ENCODE assay signal across 7 cellular contexts in the genomic region with DNA sequence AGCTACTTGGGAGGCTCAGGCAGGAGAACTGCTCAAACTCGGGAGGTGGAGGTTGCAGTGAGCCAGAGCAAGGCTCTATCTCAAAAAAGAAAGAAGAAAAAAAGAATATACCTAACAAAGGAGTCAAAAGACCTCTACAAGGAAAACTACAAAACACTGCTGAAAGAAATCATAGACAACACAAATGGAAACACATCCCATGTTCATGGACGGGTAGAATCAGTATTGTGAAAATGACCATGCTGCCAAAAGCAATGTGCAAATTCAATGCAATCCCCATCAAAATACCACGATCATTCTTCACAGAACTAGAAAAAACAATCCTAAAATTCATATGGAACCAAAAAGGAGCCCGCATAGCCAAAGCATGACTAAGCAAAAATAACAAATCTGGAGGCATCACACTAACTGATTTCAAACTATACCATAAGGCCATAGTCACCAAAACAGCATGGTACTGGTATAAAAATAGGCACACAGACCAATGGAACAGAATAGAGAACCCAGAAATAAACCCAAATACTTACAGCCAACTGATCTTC. TPM values are rescaled to one million over a fixed set of nuclear protein-coding genes. Genes with fewer than 3 reads are reported as not detected.
A peak's percentile ranks its signal among the peaks of the same experiment; 100 is the strongest.
DNase-seq lines count a peak whose midpoint lies in the region; ATAC-seq and TF ChIP-seq lines count a peak whose summit lies in the region.
"Not testable (repeated sequence)": the region's sequence is repeated elsewhere in the genome, so short reads cannot be mapped to it uniquely, and the experiment has no call there.

No MANE protein-coding gene starts in this region.

- H3K4ac ChIP-seq in trophoblast cell (ENCODE audit: low read depth, low read length): peak overlapping the region; percentile 75

- not testable (repeated sequence) for H2BK12ac ChIP-seq in trophoblast cell (ENCODE audit: low read length)

- H2AK5ac ChIP-seq in trophoblast cell (ENCODE audit: low read length): not testable (repeated sequence)

- H3K23ac ChIP-seq in trophoblast cell (ENCODE audit: low read length): not testable (repeated sequence)

- not testable (repeated sequence) for H2BK5ac ChIP-seq in trophoblast cell (ENCODE audit: low read depth, low read length, poor library complexity)

- not testable (repeated sequence) for H3K79me1 ChIP-seq in trophoblast cell (ENCODE audit: low read length)

- H3K79me2 ChIP-seq in trophoblast cell (ENCODE audit: control insufficient read depth, insufficient read depth, low read length, poor library complexity): not testable (repeated sequence)

- TF ChIP-seq CTCF in HEK293 (tag by site-specific recombination; IDR thresholded peaks at IDR 0.05); WTC11 (IDR thresholded peaks at IDR 0.05): not testable (repeated sequence)

- not testable (repeated sequence) for H3K27me3 ChIP-seq in CD4-positive, CD25-positive, alpha-beta regulatory T cell (ENCODE audit: control insufficient read depth, insufficient read depth, low read length); trophoblast cell (ENCODE audit: insufficient read depth, low read length)

- H3K9me3 ChIP-seq in CD4-positive, CD25-positive, alpha-beta regulatory T cell (ENCODE audit: control insufficient read depth in 2 of 2, low read length in 2 of 2); HEK293 (ENCODE audit: control insufficient read depth, insufficient read depth, low read depth, low read length); trophoblast cell (ENCODE audit: insufficient read depth, low read depth, low read length): not testable (repeated sequence)

- H3K4me1 ChIP-seq in CD4-positive, CD25-positive, alpha-beta regulatory T cell (ENCODE audit: control insufficient read depth, insufficient read depth, low read length, poor library complexity, severe bottlenecking): peaks cover 33% of the 10 kb centered on the region
- not testable (repeated sequence) for H3K4me1 ChIP-seq in HEK293 (ENCODE audit: control insufficient read depth, insufficient read depth, low read length); trophoblast cell (ENCODE audit: control insufficient read depth in 1 of 2, insufficient read depth in 2 of 2, low read length in 2 of 2)

- H2AFZ ChIP-seq in trophoblast cell (ENCODE audit: insufficient read depth, low read length, poor library complexity): not testable (repeated sequence)

- peaks cover 41% of the 10 kb centered on the region for H3K36me3 Mint-ChIP-seq in CD4-positive, CD25-positive, alpha-beta regulatory T cell
- H3K36me3 Mint-ChIP-seq in WTC11 (peaks cover 45% of the 10 kb centered on the region), immature natural killer cell (peaks cover 11 to 24% (median 15%) of the 10 kb centered on the region in 3 donors)
- H3K36me3 Mint-ChIP-seq in activated naive CD4-positive, alpha-beta T cell treated with anti-CD3 and anti-CD28 coated beads for 36 hours (ENCODE audit: low read depth): peaks cover 44% of the 10 kb centered on the region
- H3K36me3 Mint-ChIP-seq in activated naive CD8-positive, alpha-beta T cell treated with anti-CD3 and anti-CD28 coated beads, Interleukin-2, amount 50 U/mL, for 24 hours (ENCODE audit: low read depth): peaks cover 48% of the 10 kb centered on the region

- peaks cover 0 to 21% (median 1%) of the 10 kb centered on the region in 7 donors for H3K9me3 Mint-ChIP-seq in CD4-positive, CD25-positive, alpha-beta regulatory T cell
- peaks cover 28% of the 10 kb centered on the region for H3K9me3 Mint-ChIP-seq in WTC11
- peaks cover 21% of the 10 kb centered on the region for H3K9me3 Mint-ChIP-seq in activated naive CD4-positive, alpha-beta T cell treated with anti-CD3 and anti-CD28 coated beads for 36 hours
- H3K9me3 Mint-ChIP-seq in activated naive CD8-positive, alpha-beta T cell treated with anti-CD3 and anti-CD28 coated beads, Interleukin-2, amount 50 U/mL, for 24 hours: peaks cover 20% of the 10 kb centered on the region
- not testable (repeated sequence) for H3K9me3 Mint-ChIP-seq in immature natural killer cell

- H4K12ac ChIP-seq in trophoblast cell (ENCODE audit: low read depth, low read length): not testable (repeated sequence)

- H3K4me1 Mint-ChIP-seq in CD4-positive, CD25-positive, alpha-beta regulatory T cell: peaks cover 12 to 79% (median 44%) of the 10 kb centered on the region in 4 donors
- peaks cover 18% of the 10 kb centered on the region for H3K4me1 Mint-ChIP-seq in WTC11
- peaks cover 70% of the 10 kb centered on the region for H3K4me1 Mint-ChIP-seq in activated naive CD4-positive, alpha-beta T cell treated with anti-CD3 and anti-CD28 coated beads for 36 hours (ENCODE audit: low read depth)
- H3K4me1 Mint-ChIP-seq in activated naive CD8-positive, alpha-beta T cell treated with anti-CD3 and anti-CD28 coated beads, Interleukin-2, amount 50 U/mL, for 24 hours: peaks cover 59% of the 10 kb centered on the region
- peaks cover 36 to 68% of the 10 kb centered on the region in 2 donors for H3K4me1 Mint-ChIP-seq in immature natural killer cell

- H2BK120ac ChIP-seq in trophoblast cell (ENCODE audit: insufficient read depth, low read length, poor library complexity): not testable (repeated sequence)

- H3K36me3 ChIP-seq in CD4-positive, CD25-positive, alpha-beta regulatory T cell (ENCODE audit: control insufficient read depth, insufficient read depth, low read length); HEK293 (ENCODE audit: control insufficient read depth in 2 of 2, insufficient read depth in 1 of 2, low read length in 2 of 2); trophoblast cell (ENCODE audit: control insufficient read depth in 1 of 2, insufficient read depth in 2 of 2, low read length in 2 of 2): not testable (repeated sequence)

- WGBS in trophoblast cell (ENCODE audit: extremely low coverage, insufficient coverage, insufficient read length): no CpG with 5 or more reads among the region's 4 CpGs

- H3K9ac ChIP-seq in trophoblast cell (ENCODE audit: low read length): not testable (repeated sequence)

- not testable (repeated sequence) for ATAC-seq in CD4-positive, CD25-positive, alpha-beta regulatory T cell (ENCODE audit: low read depth in 2 of 2); WTC11; activated naive CD8-positive, alpha-beta T cell treated with anti-CD3 and anti-CD28 coated beads, Interleukin-2, amount 50 U/mL, for 24 hours

- H3K27ac Mint-ChIP-seq in CD4-positive, CD25-positive, alpha-beta regulatory T cell: peak overlapping the region in 2 of 3 donors; percentile 67 to 77
- H3K27ac Mint-ChIP-seq in WTC11 (peak overlapping the region; percentile 31), immature natural killer cell (peak overlapping the region in 4 of 6 donors; percentile 10 to 62 (median 33))
- peak overlapping the region; percentile 39 for H3K27ac Mint-ChIP-seq in activated naive CD4-positive, alpha-beta T cell treated with anti-CD3 and anti-CD28 coated beads for 36 hours
- peak overlapping the region; percentile 33 for H3K27ac Mint-ChIP-seq in activated naive CD8-positive, alpha-beta T cell treated with anti-CD3 and anti-CD28 coated beads, Interleukin-2, amount 50 U/mL, for 24 hours

- not testable (repeated sequence) for H3K27me3 Mint-ChIP-seq in CD4-positive, CD25-positive, alpha-beta regulatory T cell; WTC11 (ENCODE audit: low read depth); activated naive CD4-positive, alpha-beta T cell treated with anti-CD3 and anti-CD28 coated beads for 36 hours (ENCODE audit: low read depth); activated naive CD8-positive, alpha-beta T cell treated with anti-CD3 and anti-CD28 coated beads, Interleukin-2, amount 50 U/mL, for 24 hours; immature natural killer cell (ENCODE audit: low read depth in 3 of 3)

- not testable (repeated sequence) for H4K8ac ChIP-seq in trophoblast cell (ENCODE audit: low read depth, low read length)

- H3K4me3 ChIP-seq in CD4-positive, CD25-positive, alpha-beta regulatory T cell (ENCODE audit: low read depth, low read length); HEK293 (ENCODE audit: low read depth, low read length); trophoblast cell (ENCODE audit: low read depth, low read length): not testable (repeated sequence)

- H3K4me2 ChIP-seq in trophoblast cell (ENCODE audit: low read length): not testable (repeated sequence)

- not testable (repeated sequence) for H3K18ac ChIP-seq in trophoblast cell (ENCODE audit: low read length)

- not testable (repeated sequence) for H4K91ac ChIP-seq in trophoblast cell (ENCODE audit: low read depth, low read length)

- POLR2A ChIA-PET in HEK293 (lab: Yijun Ruan, JAX); WTC11 (lab: Charles Lee): not testable (repeated sequence)

- DNase-seq in CD4-positive, CD25-positive, alpha-beta regulatory T cell; WTC11 (ENCODE audit: low spot score); activated naive CD4-positive, alpha-beta T cell treated with anti-CD3 and anti-CD28 coated beads for 36 hours; activated naive CD8-positive, alpha-beta T cell treated with anti-CD3 and anti-CD28 coated beads, Interleukin-2, amount 50 U/mL, for 24 hours; immature natural killer cell; trophoblast cell: not testable (repeated sequence)

- not testable (repeated sequence) for H3K27ac ChIP-seq in CD4-positive, CD25-positive, alpha-beta regulatory T cell (ENCODE audit: insufficient read depth, low read length, poor library complexity, severe bottlenecking); HEK293 (ENCODE audit: extremely low read depth, low read depth, low read length); trophoblast cell (ENCODE audit: low read depth, low read length)

- peak overlapping the region in 2 of 4 donors; percentile 19 to 63 for H3K4me3 Mint-ChIP-seq in CD4-positive, CD25-positive, alpha-beta regulatory T cell
- not testable (repeated sequence) for H3K4me3 Mint-ChIP-seq in WTC11; activated naive CD4-positive, alpha-beta T cell treated with anti-CD3 and anti-CD28 coated beads for 36 hours; activated naive CD8-positive, alpha-beta T cell treated with anti-CD3 and anti-CD28 coated beads, Interleukin-2, amount 50 U/mL, for 24 hours; immature natural killer cell

- CTCF ChIA-PET in HEK293 (lab: Yijun Ruan, JAX); WTC11 (lab: Charles Lee): not testable (repeated sequence)
- CTCF ChIA-PET in activated naive CD4-positive, alpha-beta T cell treated with anti-CD3 and anti-CD28 coated beads for 36 hours (lab: Charles Lee): interaction anchor here (1.1 kb wide), 1 partner anchor 247 kb away, joined by 3 read pairs; no protein-coding TSS in a partner anchor

- not testable (repeated sequence) for H3K14ac ChIP-seq in trophoblast cell (ENCODE audit: low read length)

- intact Hi-C loops in activated naive CD4-positive, alpha-beta T cell treated with anti-CD3 and anti-CD28 coated beads for 36 hours (cut with micrococcal nuclease): not testable (repeated sequence)

RNA-seq across cellular contexts. Expression of a gene that starts 5.5 kb away (rescaled TPM):
- 14.6 TPM for total RNA-seq in CD4-positive, CD25-positive, alpha-beta regulatory T cell
- polyA plus RNA-seq in CD4-positive, CD25-positive, alpha-beta regulatory T cell: 10 to 100 TPM; 15.5 to 21.5 (median 20.2) TPM
- total RNA-seq in WTC11 (2021): 27.2 to 28.9 TPM (median 27.5 TPM) in 3 replicates
- 10 to 100 TPM; 26.7 to 27.7 TPM for total RNA-seq in activated naive CD4-positive, alpha-beta T cell treated with anti-CD3 and anti-CD28 coated beads for 36 hours
- polyA plus RNA-seq in immature natural killer cell: 10 to 100 TPM in 2 of 3 donors, 1 to 10 TPM in 1; 8.7 to 16.2 (median 13.8) TPM
- 13.4 and 13.5 TPM in 2 replicates for polyA plus RNA-seq in trophoblast cell (2013)
